Comparison of ENCODE assay signal across 31 cellular contexts in the genomic region with DNA sequence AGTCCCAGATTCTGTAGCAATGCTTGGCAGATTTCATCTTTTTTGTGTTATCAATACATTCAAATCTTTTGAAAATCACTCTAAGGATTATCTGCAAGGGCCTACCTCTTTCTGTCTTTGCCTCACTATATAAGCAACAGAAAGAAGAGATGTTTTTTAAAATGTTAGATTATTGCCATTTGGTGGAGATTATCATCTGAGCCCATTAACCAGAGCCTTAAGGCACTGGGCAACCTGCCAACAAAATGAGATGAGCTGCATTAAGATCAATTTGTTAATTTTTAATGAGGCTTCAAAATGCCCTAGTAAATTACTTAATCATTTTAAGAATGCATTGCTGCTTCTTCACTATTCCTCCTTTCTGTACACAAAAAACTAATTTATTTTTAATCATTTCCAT.
DNase-seq lines count a peak whose midpoint lies in the region; ATAC-seq, FAIRE-seq and TF ChIP-seq lines count a peak whose summit lies in the region.
"Had no signal": no experiment of that assay in that cellular context is flagged by ENCODE, and none has a peak within 500 bp of the region (broad histone marks: within the 10 kb centered on the region; RNA-seq: fewer than 3 reads in every experiment).

No MANE protein-coding gene starts in this region.

- TF ChIP-seq CTCF in IMR-90 (conservative IDR thresholded peaks at IDR 0.05; ENCODE audit: low read depth, low read length) (no peak), astrocyte (IDR thresholded peaks at IDR 0.05; ENCODE audit: insufficient read depth, low read depth, low read length) (no peak)

- peak overlapping the region; percentile 80; the same call in 1 of the 3 replicates for H2BK15ac ChIP-seq in IMR-90 (ENCODE audit: low read depth, low read length)

- POLR2A ChIA-PET in IMR-90 (lab: Charles Lee; ENCODE audit: unreplicated experiment): no interaction called here
- POLR2A ChIA-PET in activated CD4-positive, alpha-beta T cell treated with anti-CD3 and anti-CD28 coated beads, Interleukin-2, amount 10 ng/mL, durations not matched to agents 7 days and 5 days (lab: Charles Lee): no interaction called here

- peaks cover 11% of the 10 kb centered on the region for H3K4me1 Mint-ChIP-seq in astrocyte (ENCODE audit: low read depth, unreplicated experiment)
- H3K4me1 Mint-ChIP-seq in activated CD4-positive, alpha-beta T cell treated with anti-CD3 and anti-CD28 coated beads, Interleukin-2, amount 10 ng/mL, durations not matched to agents 7 days and 5 days: no peaks in the 10 kb centered on the region
- H3K4me1 Mint-ChIP-seq: activated CD4-positive, alpha-beta T cell treated with anti-CD3 and anti-CD28 coated beads, Interleukin-2, amount 10 ng/mL, durations not matched to agents 24 days and 14 days; activated naive CD8-positive, alpha-beta T cell treated with anti-CD3 and anti-CD28 coated beads, Interleukin-2, amount 10 ng/mL, durations not matched to agents 7 days and 5 days; CD14-positive monocyte; stimulated activated memory B cell treated with anti-CD40 and anti-IgM and Interleukin-4, amounts not matched to agents 10 μg/mL and 1 μg/mL and 100 μg/mL, for 72 hours had no signal

- in situ Hi-C loops in IMR-90 (cut with MboI; ENCODE audit: low sequenced_read_pairs): no loop called here

- H3K4ac ChIP-seq in IMR-90 (ENCODE audit: low read depth, low read length): peak overlapping the region; percentile 66; the same call in 1 of the 2 replicates

- no peaks in the 10 kb centered on the region for H3K27me3 Mint-ChIP-seq in astrocyte (ENCODE audit: low read depth, unreplicated experiment)
- H3K27me3 Mint-ChIP-seq in activated CD4-positive, alpha-beta T cell treated with anti-CD3 and anti-CD28 coated beads, Interleukin-2, amount 10 ng/mL, durations not matched to agents 7 days and 5 days: peaks cover 2% of the 10 kb centered on the region
- H3K27me3 Mint-ChIP-seq: activated CD4-positive, alpha-beta T cell treated with anti-CD3 and anti-CD28 coated beads, Interleukin-2, amount 10 ng/mL, durations not matched to agents 24 days and 14 days; stimulated activated memory B cell treated with anti-CD40 and anti-IgM and Interleukin-4, amounts not matched to agents 10 μg/mL and 1 μg/mL and 100 μg/mL, for 72 hours had no signal

- peak overlapping the region; percentile 55 to 78; a peak in 3 of 4 replicates for H4K8ac ChIP-seq in IMR-90 (ENCODE audit: low read depth in 2 of 2, low read length in 2 of 2)

- H3K4me1 ChIP-seq in ACC112 (ENCODE audit: control insufficient read depth, insufficient read depth, low read length, unreplicated experiment) (peaks cover 31% of the 10 kb centered on the region), IMR-90 (ENCODE audit: control insufficient read depth, insufficient read depth, low read length) (peaks cover 5% of the 10 kb centered on the region; the same call in 1 of the 2 replicates), astrocyte (ENCODE audit: insufficient read depth, low read length) (peaks cover 20% of the 10 kb centered on the region)
- H3K4me1 ChIP-seq: colonic mucosa, transverse colon had no signal

- intact Hi-C loops in IMR-90 (cut with micrococcal nuclease): no loop called here

- H3K27me3 ChIP-seq in ACC112 (ENCODE audit: insufficient read depth, low read length): no peaks in the 10 kb centered on the region
- no peaks in the 10 kb centered on the region for H3K27me3 ChIP-seq in IMR-90 (ENCODE audit: control insufficient read depth, insufficient read depth, low read length)
- H3K27me3 ChIP-seq in astrocyte (ENCODE audit: insufficient read depth, low read length): no peaks in the 10 kb centered on the region
- H3K27me3 ChIP-seq: cardiac muscle cell, colonic mucosa, transverse colon had no signal

- H3K9me3 Mint-ChIP-seq in astrocyte (ENCODE audit: unreplicated experiment): no peaks in the 10 kb centered on the region
- H3K9me3 Mint-ChIP-seq in activated CD4-positive, alpha-beta T cell treated with anti-CD3 and anti-CD28 coated beads, Interleukin-2, amount 10 ng/mL, durations not matched to agents 7 days and 5 days: no peaks in the 10 kb centered on the region
- H3K9me3 Mint-ChIP-seq: activated CD4-positive, alpha-beta T cell treated with anti-CD3 and anti-CD28 coated beads, Interleukin-2, amount 10 ng/mL, durations not matched to agents 24 days and 14 days; activated T-cell treated with anti-CD3 and anti-CD28 coated beads, Interleukin-2, amount 50 U/mL, for 4 hours; CD14-positive monocyte; nephron progenitor cell; stimulated activated memory B cell treated with anti-CD40 and anti-IgM and Interleukin-4, amounts not matched to agents 10 μg/mL and 1 μg/mL and 100 μg/mL, for 72 hours had no signal

- peak overlapping the region; percentile 91; the same call in 1 of the 2 replicates for H3K23ac ChIP-seq in IMR-90 (ENCODE audit: low read depth, low read length)

- H2AK5ac ChIP-seq in IMR-90 (ENCODE audit: low read depth, low read length): no peak overlapping the region

- DNase-seq in COR-L47 (lab: John Stamatoyannopoulos, UW): peak; percentile 52
- no peak for DNase-seq in IMR-90
- no peak for DNase-seq in astrocyte (ENCODE audit: low read depth)
- no peak for DNase-seq in NCI-H2081 treated with DMSO at 0.1 percent for 48 hours (lab: John Stamatoyannopoulos, UW)
- DNase-seq in activated CD4-positive, alpha-beta T cell treated with anti-CD3 and anti-CD28 coated beads, Interleukin-2, amount 10 ng/mL, durations not matched to agents 7 days and 5 days: no peak
- DNase-seq: activated CD4-positive, alpha-beta T cell treated with anti-CD3 and anti-CD28 coated beads, Interleukin-2, amount 10 ng/mL, durations not matched to agents 24 days and 14 days; activated gamma-delta T cell; activated naive CD8-positive, alpha-beta T cell treated with anti-CD3 and anti-CD28 coated beads, Interleukin-2, amount 10 ng/mL, durations not matched to agents 7 days and 5 days; activated T-cell treated with anti-CD3 and anti-CD28 coated beads, Interleukin-2, amount 50 U/mL, for 4 hours; aorta; colonic mucosa; effector CD4-positive, alpha-beta T cell; H7; hippocampal formation; left colon; NCI-H1436 treated with DMSO at 0.1 percent for 48 hours; NCI-H510A; nephron progenitor cell; SHP77 treated with DMSO at 0.1 percent for 48 hours; stimulated activated CD4-positive, alpha-beta T cell treated with anti-CD3 and anti-CD28 coated beads, Interleukin-4, amount 100 ng/mL, for 4 hours; SW 1271; T-helper 9 cell; transverse colon had no signal

- CTCF ChIA-PET in IMR-90 (lab: Yijun Ruan, JAX): no interaction called here
- CTCF ChIA-PET in activated CD4-positive, alpha-beta T cell treated with anti-CD3 and anti-CD28 coated beads, Interleukin-2, amount 10 ng/mL, durations not matched to agents 7 days and 5 days (lab: Charles Lee): interaction anchor here (0.8 kb wide), 1 partner anchor 8 kb away, joined by 3 read pairs; no protein-coding TSS in a partner anchor

- no peak overlapping the region for H3K9ac ChIP-seq in IMR-90 (ENCODE audit: low read depth, low read length)
- no peak overlapping the region for H3K9ac ChIP-seq in astrocyte (ENCODE audit: low read length)

- no peak overlapping the region for H4K5ac ChIP-seq in IMR-90 (ENCODE audit: low read depth, low read length)

- BruUV-seq in IMR-90 (replicated peaks; lab: Mats Ljungman, UMichigan): no TSS peak

- TF ChIP-seq POLR2A in IMR-90 (IDR thresholded peaks at IDR 0.05; ENCODE audit: low read depth, low read length): no peak

- H3K4me3 Mint-ChIP-seq in astrocyte (ENCODE audit: unreplicated experiment): no peak overlapping the region
- no peak overlapping the region for H3K4me3 Mint-ChIP-seq in activated CD4-positive, alpha-beta T cell treated with anti-CD3 and anti-CD28 coated beads, Interleukin-2, amount 10 ng/mL, durations not matched to agents 7 days and 5 days
- H3K4me3 Mint-ChIP-seq: activated CD4-positive, alpha-beta T cell treated with anti-CD3 and anti-CD28 coated beads, Interleukin-2, amount 10 ng/mL, durations not matched to agents 24 days and 14 days; activated naive CD8-positive, alpha-beta T cell treated with anti-CD3 and anti-CD28 coated beads, Interleukin-2, amount 10 ng/mL, durations not matched to agents 7 days and 5 days; activated T-cell treated with anti-CD3 and anti-CD28 coated beads, Interleukin-2, amount 50 U/mL, for 4 hours; CD14-positive monocyte; nephron progenitor cell; stimulated activated memory B cell treated with anti-CD40 and anti-IgM and Interleukin-4, amounts not matched to agents 10 μg/mL and 1 μg/mL and 100 μg/mL, for 72 hours had no signal

- H3K4me3 ChIP-seq in ACC112 (ENCODE audit: low read depth, low read length) (no peak overlapping the region), IMR-90 (ENCODE audit: insufficient read depth, low read depth, low read length) (no peak overlapping the region), astrocyte (ENCODE audit: insufficient read depth, low read depth, low read length) (no peak overlapping the region)
- H3K4me3 ChIP-seq: cardiac muscle cell, colonic mucosa, transverse colon had no signal

- H2AK9ac ChIP-seq in IMR-90 (replicated peaks; ENCODE audit: low read depth, low read length, poor library complexity): no peak overlapping the region

- no peak overlapping the region for H3K27ac Mint-ChIP-seq in astrocyte (ENCODE audit: unreplicated experiment)
- no peak overlapping the region for H3K27ac Mint-ChIP-seq in activated CD4-positive, alpha-beta T cell treated with anti-CD3 and anti-CD28 coated beads, Interleukin-2, amount 10 ng/mL, durations not matched to agents 7 days and 5 days
- H3K27ac Mint-ChIP-seq: activated CD4-positive, alpha-beta T cell treated with anti-CD3 and anti-CD28 coated beads, Interleukin-2, amount 10 ng/mL, durations not matched to agents 24 days and 14 days; activated naive CD8-positive, alpha-beta T cell treated with anti-CD3 and anti-CD28 coated beads, Interleukin-2, amount 10 ng/mL, durations not matched to agents 7 days and 5 days; nephron progenitor cell; stimulated activated memory B cell treated with anti-CD40 and anti-IgM and Interleukin-4, amounts not matched to agents 10 μg/mL and 1 μg/mL and 100 μg/mL, for 72 hours had no signal

- ATAC-seq in IMR-90 (ENCODE audit: low read depth): no peak
- ATAC-seq in GM19455 (IDR thresholded peaks at IDR 0.05; ENCODE audit: unreplicated experiment): no peak
- ATAC-seq in activated CD4-positive, CD25-positive, alpha-beta regulatory T cell treated with anti-CD3 and anti-CD28 coated beads, Interleukin-2, amount 50 U/mL, for 24 hours: no peak
- ATAC-seq: activated T-cell treated with anti-CD3 and anti-CD28 coated beads, Interleukin-2, amount 50 U/mL, for 4 hours; left colon; stimulated activated memory B cell treated with anti-CD40 and anti-IgM and Interleukin-4, amounts not matched to agents 10 μg/mL and 1 μg/mL and 100 μg/mL, for 72 hours had no signal

- H3K56ac ChIP-seq in IMR-90 (ENCODE audit: extremely low read depth, insufficient read depth, low read length): 0 out of 2 replicates have a peak overlapping the region, but pooled peaks have one; percentile 50

- H2BK120ac ChIP-seq in IMR-90 (ENCODE audit: low read depth, low read length): peak overlapping the region; percentile 91

- H3K36me3 Mint-ChIP-seq in astrocyte (ENCODE audit: low read depth, unreplicated experiment): no peaks in the 10 kb centered on the region
- H3K36me3 Mint-ChIP-seq in activated CD4-positive, alpha-beta T cell treated with anti-CD3 and anti-CD28 coated beads, Interleukin-2, amount 10 ng/mL, durations not matched to agents 7 days and 5 days (ENCODE audit: low read depth): no peaks in the 10 kb centered on the region
- H3K36me3 Mint-ChIP-seq: activated naive CD8-positive, alpha-beta T cell treated with anti-CD3 and anti-CD28 coated beads, Interleukin-2, amount 10 ng/mL, durations not matched to agents 7 days and 5 days; CD14-positive monocyte; stimulated activated memory B cell treated with anti-CD40 and anti-IgM and Interleukin-4, amounts not matched to agents 10 μg/mL and 1 μg/mL and 100 μg/mL, for 72 hours had no signal

- no peak for FAIRE-seq in astrocyte (lab: Jason Lieb, UNC)
- FAIRE-seq: GM18507 had no signal

- H3K18ac ChIP-seq in IMR-90 (ENCODE audit: low read depth, low read length): no peak overlapping the region; the same call in 1 of the 2 replicates

- H4K91ac ChIP-seq in IMR-90 (ENCODE audit: insufficient read depth, low read depth, low read length): peak overlapping the region; percentile 23; the same call in 1 of the 2 replicates

- H4K20me1 ChIP-seq in IMR-90 (ENCODE audit: insufficient read depth, low read length) (no peaks in the 10 kb centered on the region), astrocyte (ENCODE audit: insufficient read depth, low read length) (no peaks in the 10 kb centered on the region)

- H3K36me3 ChIP-seq in ACC112 (ENCODE audit: insufficient read depth, low read length): no peaks in the 10 kb centered on the region
- H3K36me3 ChIP-seq in IMR-90 (ENCODE audit: control insufficient read depth, insufficient read depth, low read length): no peaks in the 10 kb centered on the region
- no peaks in the 10 kb centered on the region for H3K36me3 ChIP-seq in astrocyte (ENCODE audit: insufficient read depth, low read length)
- H3K36me3 ChIP-seq: cardiac muscle cell, colonic mucosa, transverse colon had no signal

- H3K9me1 ChIP-seq in IMR-90 (ENCODE audit: insufficient read depth, low read length): no peaks in the 10 kb centered on the region

- H2AFZ ChIP-seq in ACC112 (ENCODE audit: low read length, unreplicated experiment): peak overlapping the region; percentile 15
- H2AFZ ChIP-seq in IMR-90 (replicated peaks; ENCODE audit: low read length, poor library complexity): no peak overlapping the region
- no peak overlapping the region for H2AFZ ChIP-seq in astrocyte (ENCODE audit: low read depth, low read length)

- H3K27ac ChIP-seq in ACC112 (ENCODE audit: low read depth, low read length): no peak overlapping the region
- no peak overlapping the region for H3K27ac ChIP-seq in IMR-90 (ENCODE audit: insufficient read depth, low read length)
- peak overlapping the region; percentile 65 for H3K27ac ChIP-seq in astrocyte (ENCODE audit: low read depth, low read length)
- H3K27ac ChIP-seq: cardiac muscle cell, colonic mucosa, transverse colon, VCaP had no signal

- dilution Hi-C loops in IMR-90 (cut with HindIII; ENCODE audit: low sequenced_read_pairs, unreplicated experiment): no loop called here

- no peaks in the 10 kb centered on the region for H3K9me3 ChIP-seq in IMR-90 (ENCODE audit: control insufficient read depth, insufficient read depth, low read length)
- H3K9me3 ChIP-seq in astrocyte (ENCODE audit: insufficient read depth, low read depth, low read length): no peaks in the 10 kb centered on the region
- H3K9me3 ChIP-seq: colonic mucosa, transverse colon had no signal

- H3K14ac ChIP-seq in IMR-90 (replicated peaks; ENCODE audit: low read depth, low read length): peak overlapping the region; percentile 86; the same call in 1 of the 2 replicates

- H3K79me2 ChIP-seq in ACC112 (ENCODE audit: control insufficient read depth, insufficient read depth, low read length, unreplicated experiment) (no peaks in the 10 kb centered on the region), astrocyte (ENCODE audit: insufficient read depth, low read length) (no peaks in the 10 kb centered on the region)

- H3K79me1 ChIP-seq in IMR-90 (ENCODE audit: low read depth in 1 of 2, low read length in 2 of 2): no peaks in the 10 kb centered on the region

- H2BK5ac ChIP-seq in IMR-90 (ENCODE audit: low read depth, low read length, poor library complexity, severe bottlenecking): peak overlapping the region; percentile 89

- H3K4me2 ChIP-seq in IMR-90 (ENCODE audit: low read depth, low read length) (no peak overlapping the region), astrocyte (ENCODE audit: low read length) (peak overlapping the region; percentile 70)

- H2BK20ac ChIP-seq in IMR-90 (ENCODE audit: low read depth, low read length): peak overlapping the region; percentile 79; the same call in 1 of the 2 replicates

- no peak for TF ChIP-seq RAD21 in IMR-90 (IDR thresholded peaks at IDR 0.05; ENCODE audit: low read length)
